In the genomic region with DNA sequence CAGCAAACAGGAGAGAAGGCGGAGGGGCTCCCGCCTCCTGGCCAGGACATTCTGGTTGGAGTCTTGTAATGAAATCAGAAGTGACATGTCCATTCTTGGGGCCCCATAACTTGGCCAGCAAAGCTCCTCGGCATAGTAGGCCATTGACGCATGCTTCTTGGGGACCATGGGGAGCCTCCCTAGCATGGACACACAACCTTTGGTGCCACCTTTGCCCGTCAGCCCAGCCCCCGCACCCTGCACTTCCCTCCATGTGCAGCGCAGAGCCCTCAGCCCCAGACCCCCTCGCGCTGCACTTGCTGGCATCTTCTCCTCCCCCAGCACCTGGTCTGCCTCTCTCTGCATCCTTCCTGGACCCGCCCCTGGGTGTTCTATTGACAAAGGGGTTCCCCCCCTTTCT, we compare ENCODE assay signal across 8 cellular contexts. TPM values are rescaled to one million over a fixed set of nuclear protein-coding genes. Genes with fewer than 3 reads are reported as not detected.
"Had no signal": no experiment of that assay in that cellular context is flagged by ENCODE, and none has a peak within 500 bp of the region (broad histone marks: within the 10 kb centered on the region; RNA-seq: fewer than 3 reads in every experiment).

No MANE protein-coding gene starts in this region.

- H3K9me3 ChIP-seq: HAP-1 had no signal

- H3K4me3 Mint-ChIP-seq: HFFc6 had no signal

- H3K4me1 ChIP-seq: HAP-1 had no signal

- H3K27ac ChIP-seq: GM23248 had no signal

- H3K27ac Mint-ChIP-seq: HFFc6 had no signal

- DNase-seq: GM23248, GOT3, H7, HFFc6, IMR-90 had no signal

- H3K36me3 ChIP-seq: HAP-1 had no signal

- H3K4me3 ChIP-seq: GM23248, HAP-1 had no signal

- H3K9ac ChIP-seq: GM23248 had no signal

RNA-seq across cellular contexts. Expression of a gene that starts 23.1 kb away (rescaled TPM):
- total RNA-seq: GM23248, H4, H7, HFFc6, HT-29, IMR-90 had no signal
- polyA plus RNA-seq: GM23248, IMR-90 had no signal
